ENCODE assay signal across 1 cellular context in genomic region chr6:37092851-37093727, GRCh38.
TF ChIP-seq lines count a peak whose summit lies in the region.

No MANE protein-coding gene starts in this region.

TF ChIP-seq in K562, 482 proteins besides CTCF, POLR2A, EP300 and RAD21 (continued from another document and continues in another):
- no peak for TF ChIP-seq SFPQ (IDR thresholded peaks at IDR 0.05; ENCODE audit: low read depth, low read length)
- TF ChIP-seq RERE (CRISPR knock-in tag; IDR thresholded peaks at IDR 0.05; ENCODE audit: borderline replicate concordance): no peak
- no peak for TF ChIP-seq PATZ1 (CRISPR knock-in tag; IDR thresholded peaks at IDR 0.05; ENCODE audit: borderline replicate concordance)
- no peak for TF ChIP-seq DIDO1 (tag; IDR thresholded peaks at IDR 0.05; ENCODE audit: low read depth)
- no peak for TF ChIP-seq ZZZ3 (IDR thresholded peaks at IDR 0.05)
- no peak for TF ChIP-seq IRF9 (tag; IDR thresholded peaks at IDR 0.05)
- no peak for TF ChIP-seq ZNF407 (IDR thresholded peaks at IDR 0.05; ENCODE audit: low read depth)
- no peak for TF ChIP-seq ZNF583 (CRISPR knock-in tag; IDR thresholded peaks at IDR 0.05)
- no peak for TF ChIP-seq ZNF197 (CRISPR knock-in tag; IDR thresholded peaks at IDR 0.05; ENCODE audit: low read depth)
- TF ChIP-seq MTA3 (IDR thresholded peaks at IDR 0.05; ENCODE audit: borderline replicate concordance): no peak
- TF ChIP-seq C11orf30 (IDR thresholded peaks at IDR 0.05; ENCODE audit: low read depth): peak; percentile 72
- no peak for TF ChIP-seq E2F3 (CRISPR knock-in tag; IDR thresholded peaks at IDR 0.05)
- 0 out of 2 replicates have a peak, but pooled peaks have one; percentile 17 for TF ChIP-seq MAFG (tag; conservative IDR thresholded peaks at IDR 0.05)
- no peak for TF ChIP-seq SETDB1 (IDR thresholded peaks at IDR 0.05; ENCODE audit: low read length)
- no peak for TF ChIP-seq POLR3G (IDR thresholded peaks at IDR 0.05; ENCODE audit: extremely low read depth, insufficient read length, insufficient replicate concordance)
- TF ChIP-seq MNT (conservative IDR thresholded peaks at IDR 0.05): no peak
- TF ChIP-seq HNRNPK (IDR thresholded peaks at IDR 0.05; ENCODE audit: low read depth, low read length, poor library complexity, severe bottlenecking): no peak
- no peak for TF ChIP-seq ZNF444 (CRISPR knock-in tag; IDR thresholded peaks at IDR 0.05)
- TF ChIP-seq ZNF551 (CRISPR knock-in tag; IDR thresholded peaks at IDR 0.05): no peak
- TF ChIP-seq CBFB (CRISPR knock-in tag; IDR thresholded peaks at IDR 0.05): no peak
- TF ChIP-seq PCBP1 (IDR thresholded peaks at IDR 0.05; ENCODE audit: low read depth, low read length, poor library complexity, severe bottlenecking): no peak
- TF ChIP-seq ZFX (CRISPR knock-in tag; IDR thresholded peaks at IDR 0.05): peak; percentile 22; the same call in 1 of the 2 replicates
- TF ChIP-seq CHD2 (IDR thresholded peaks at IDR 0.05; ENCODE audit: low read depth, low read length): no peak
- no peak for TF ChIP-seq ZNF232 (CRISPR knock-in tag; IDR thresholded peaks at IDR 0.05)
- no peak for TF ChIP-seq ERF (CRISPR knock-in tag; IDR thresholded peaks at IDR 0.05)
- no peak for TF ChIP-seq SMARCA4 (IDR thresholded peaks at IDR 0.05)
- TF ChIP-seq ARID3B (CRISPR knock-in tag; IDR thresholded peaks at IDR 0.05; ENCODE audit: borderline replicate concordance): no peak
- TF ChIP-seq ILK (tag; IDR thresholded peaks at IDR 0.05; ENCODE audit: borderline replicate concordance, low read depth): no peak
- no peak for TF ChIP-seq NFXL1 (CRISPR knock-in tag; IDR thresholded peaks at IDR 0.05)
- TF ChIP-seq ZBTB33 (CRISPR knock-in tag; IDR thresholded peaks at IDR 0.05): no peak
